17 cellular contexts compared by ENCODE assay signal in the genomic region with DNA sequence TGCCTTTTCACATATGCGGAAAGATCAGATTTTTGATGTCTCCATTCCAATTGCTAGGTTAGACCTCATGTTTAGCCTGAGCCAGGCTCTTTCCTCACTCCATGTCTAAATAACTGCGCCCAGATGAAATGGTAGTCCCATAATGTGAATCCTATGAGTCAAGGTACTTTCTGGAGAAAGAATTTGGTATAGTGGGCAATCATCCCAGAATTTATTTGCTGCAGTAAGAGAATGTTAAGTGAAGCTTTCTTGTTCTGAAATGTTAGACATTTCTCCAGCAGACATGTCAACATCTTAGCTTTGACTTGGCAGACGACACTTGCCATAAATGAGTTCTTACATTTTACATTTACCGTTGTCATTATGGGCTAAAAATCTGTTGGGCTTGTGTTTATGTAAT.
"Had no signal": no experiment of that assay in that cellular context is flagged by ENCODE, and none has a peak within 500 bp of the region (broad histone marks: within the 10 kb centered on the region; RNA-seq: fewer than 3 reads in every experiment).

No MANE protein-coding gene starts in this region.

- H3K27ac ChIP-seq: suprapubic skin had no signal

- H3K9me3 Mint-ChIP-seq: type B pancreatic cell had no signal

- H3K4me3 ChIP-seq: mucosa of descending colon, suprapubic skin had no signal

- H3K4me1 ChIP-seq: suprapubic skin had no signal

- H3K27ac Mint-ChIP-seq: activated T-helper 2 cell treated with anti-CD3 and anti-CD28 coated beads, Interferon-gamma antibody, Interleukin-2, Interleukin-4, amounts not matched to agents 10 μg/mL and 5 μg/mL and 100 μg/mL, durations not matched to agents 14 hours and 24 hours and 36 hours; naive thymus-derived CD8-positive, alpha-beta T cell; type B pancreatic cell had no signal

- ATAC-seq: mucosa of descending colon; naive thymus-derived CD8-positive, alpha-beta T cell; right cardiac atrium had no signal

- H3K9me3 ChIP-seq: mucosa of descending colon had no signal

- H3K27me3 ChIP-seq: suprapubic skin had no signal

- H3K4me3 Mint-ChIP-seq: naive thymus-derived CD8-positive, alpha-beta T cell; type B pancreatic cell had no signal

- H3K27me3 Mint-ChIP-seq: type B pancreatic cell had no signal

- DNase-seq: activated CD4-positive, alpha-beta T cell treated with anti-CD3 and anti-CD28 coated beads, Interleukin-2, amount 50 U/mL, for 1 hour; activated naive CD4-positive, alpha-beta T cell treated with anti-CD3 and anti-CD28 coated beads, Interleukin-2, amount 50 U/mL, for 16 hours; activated T-cell treated with anti-CD3 and anti-CD28 coated beads for 4 hours; amygdala; foreskin fibroblast; glutamatergic neuron; mammary epithelial cell; mucosa of descending colon; naive thymus-derived CD8-positive, alpha-beta T cell; posterior cingulate gyrus; right cardiac atrium; stimulated activated CD4-positive, alpha-beta T cell treated with anti-CD3 and anti-CD28 coated beads, Interleukin-1b, Interleukin-23, amount 100 ng/mL, for 48 hours; stimulated activated naive CD4-positive, alpha-beta T cell; T-helper 2 cell had no signal

- H3K4me1 Mint-ChIP-seq: naive thymus-derived CD8-positive, alpha-beta T cell had no signal
